In genomic region chr5:93511445-93511844, GRCh38 we compare ENCODE assay signal across 18 cellular contexts.
"Had no signal": no experiment of that assay in that cellular context is flagged by ENCODE, and none has a peak within 500 bp of the region (broad histone marks: within the 10 kb centered on the region; RNA-seq: fewer than 3 reads in every experiment).

No MANE protein-coding gene starts in this region.

- H3K9me3 ChIP-seq: body of pancreas, lower lobe of right lung, right atrium auricular region, tibial nerve had no signal

- H3K9me3 Mint-ChIP-seq: activated CD4-positive, alpha-beta memory T cell treated with anti-CD3 and anti-CD28 coated beads for 36 hours; activated naive CD8-positive, alpha-beta T cell treated with anti-CD3 and anti-CD28 coated beads, Interleukin-2, amount 10 ng/mL, durations not matched to agents 7 days and 5 days; activated T-helper 17 cell treated with anti-CD3 and anti-CD28 coated beads, Interleukin-2, amount 50 U/mL, for 72 hours; stimulated activated naive CD8-positive, alpha-beta T cell treated with anti-CD3 and anti-CD28 coated beads, Interleukin-15, Interleukin-2, amounts not matched to agents 100 ng/mL and 50 ng/mL, for 24 hours had no signal

- H3K4me3 ChIP-seq: body of pancreas, lower lobe of right lung, right atrium auricular region, tibial nerve had no signal

- H3K27me3 ChIP-seq: body of pancreas, right atrium auricular region, tibial nerve had no signal

- H3K27ac ChIP-seq: body of pancreas, lower lobe of right lung, right atrium auricular region, tibial nerve had no signal

- H3K4me1 ChIP-seq: body of pancreas, lower lobe of right lung, right atrium auricular region had no signal

- H3K36me3 Mint-ChIP-seq: activated CD4-positive, alpha-beta memory T cell treated with anti-CD3 and anti-CD28 coated beads for 36 hours; activated naive CD8-positive, alpha-beta T cell treated with anti-CD3 and anti-CD28 coated beads, Interleukin-2, amount 10 ng/mL, durations not matched to agents 7 days and 5 days; WTC11 had no signal

- ATAC-seq: activated T-helper 17 cell treated with anti-CD3 and anti-CD28 coated beads, Interleukin-2, amount 50 U/mL, for 72 hours; body of pancreas; lower lobe of right lung; WTC11 had no signal

- DNase-seq: activated CD4-positive, alpha-beta memory T cell treated with anti-CD3 and anti-CD28 coated beads for 36 hours; activated CD4-positive, alpha-beta T cell treated with anti-CD3 and anti-CD28 coated beads for 4 hours; activated naive CD4-positive, alpha-beta T cell; activated naive CD8-positive, alpha-beta T cell treated with anti-CD3 and anti-CD28 coated beads, Interleukin-2, amount 10 ng/mL, durations not matched to agents 7 days and 5 days; activated T-cell treated with anti-CD3 and anti-CD28 coated beads for 4 hours; amygdala; lower lobe of right lung; midbrain; occipital lobe; stimulated activated CD4-positive, alpha-beta T cell treated with anti-CD3 and anti-CD28 coated beads, Interleukin-12 subunit alpha, Interleukin-12 subunit beta, amount 100 ng/mL, for 4 hours; stimulated activated CD4-positive, alpha-beta T cell treated with anti-CD3 and anti-CD28 coated beads, Interleukin-1b, Interleukin-23, amount 100 ng/mL, for 48 hours had no signal

- H3K36me3 ChIP-seq: lower lobe of right lung, right atrium auricular region, tibial nerve had no signal

- H3K27me3 Mint-ChIP-seq: progenitor cell of endocrine pancreas had no signal

- H3K4me1 Mint-ChIP-seq: activated naive CD8-positive, alpha-beta T cell treated with anti-CD3 and anti-CD28 coated beads, Interleukin-2, amount 10 ng/mL, durations not matched to agents 7 days and 5 days; activated T-helper 17 cell treated with anti-CD3 and anti-CD28 coated beads, Interleukin-2, amount 50 U/mL, for 72 hours had no signal

- H3K27ac Mint-ChIP-seq: activated CD4-positive, alpha-beta memory T cell treated with anti-CD3 and anti-CD28 coated beads for 36 hours; activated naive CD8-positive, alpha-beta T cell treated with anti-CD3 and anti-CD28 coated beads, Interleukin-2, amount 10 ng/mL, durations not matched to agents 7 days and 5 days; activated T-helper 17 cell treated with anti-CD3 and anti-CD28 coated beads, Interleukin-2, amount 50 U/mL, for 72 hours; progenitor cell of endocrine pancreas; stimulated activated naive CD8-positive, alpha-beta T cell treated with anti-CD3 and anti-CD28 coated beads, Interleukin-15, Interleukin-2, amounts not matched to agents 100 ng/mL and 50 ng/mL, for 24 hours; WTC11 had no signal

- H3K4me3 Mint-ChIP-seq: activated CD4-positive, alpha-beta memory T cell treated with anti-CD3 and anti-CD28 coated beads for 36 hours; activated naive CD8-positive, alpha-beta T cell treated with anti-CD3 and anti-CD28 coated beads, Interleukin-2, amount 10 ng/mL, durations not matched to agents 7 days and 5 days; activated T-helper 17 cell treated with anti-CD3 and anti-CD28 coated beads, Interleukin-2, amount 50 U/mL, for 72 hours; stimulated activated naive CD8-positive, alpha-beta T cell treated with anti-CD3 and anti-CD28 coated beads, Interleukin-15, Interleukin-2, amounts not matched to agents 100 ng/mL and 50 ng/mL, for 24 hours; WTC11 had no signal
